ENCODE assay signal across 8 cellular contexts in the genomic region with DNA sequence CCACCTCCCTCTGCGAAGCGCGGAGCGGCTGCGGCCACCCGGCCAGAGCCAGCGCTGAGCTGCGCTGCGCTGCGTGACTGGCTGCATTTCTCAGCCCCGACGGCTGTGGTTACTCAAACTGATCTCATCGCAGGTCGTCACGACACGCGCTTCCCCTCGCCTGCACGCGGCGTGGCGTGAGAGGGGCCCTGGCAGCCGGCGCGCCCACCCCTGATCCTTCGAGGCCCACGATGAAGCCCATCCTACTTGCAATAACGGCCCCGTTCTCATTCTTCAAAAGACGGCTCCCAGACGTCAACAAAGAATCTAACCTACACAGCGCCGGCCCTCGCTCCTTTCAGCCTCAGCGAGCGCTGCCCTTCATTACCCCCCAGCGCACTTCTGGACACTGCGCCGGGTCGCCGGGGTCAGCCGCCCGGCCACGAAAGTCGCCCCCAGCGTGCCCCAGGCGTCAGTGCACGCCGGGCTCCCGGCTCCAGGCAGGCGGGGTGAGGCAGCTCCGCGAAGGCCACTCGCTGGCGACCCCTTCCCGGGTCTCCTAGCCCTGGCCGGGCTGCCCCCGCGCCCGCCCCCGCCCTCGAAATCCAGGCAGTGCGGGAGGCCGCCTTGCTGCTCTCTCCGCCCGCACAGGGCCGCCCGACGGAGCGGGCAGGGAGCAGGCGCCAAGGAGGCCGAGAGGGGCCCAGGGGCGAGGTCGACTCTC. TPM values are rescaled to one million over a fixed set of nuclear protein-coding genes. Genes with fewer than 3 reads are reported as not detected.
DNase-seq lines count a peak whose midpoint lies in the region; ATAC-seq and TF ChIP-seq lines count a peak whose summit lies in the region.

No MANE protein-coding gene starts in this region.

- H3K27ac ChIP-seq in adrenal gland, result peak overlapping the region; percentile 73 to 93 (median 88)
- H3K27ac ChIP-seq in iPS DF 6.9 (ENCODE audit: low read length), result no peak overlapping the region
- H3K27ac ChIP-seq in smooth muscle cell (ENCODE audit: low read depth), result peak overlapping the region; percentile 99

- no peaks in the 10 kb centered on the region for H4K20me1 ChIP-seq in smooth muscle cell (ENCODE audit: low read depth)

- H3K27me3 ChIP-seq in adrenal gland (no peaks in the 10 kb centered on the region), iPS DF 6.9 (ENCODE audit: control insufficient read depth, insufficient read depth, low read length) (peaks cover 20% of the 10 kb centered on the region; the same call in 1 of the 2 replicates), smooth muscle cell (ENCODE audit: low read depth) (no peaks in the 10 kb centered on the region)

- H3K4me1 ChIP-seq in adrenal gland (replicated peaks in 1 of 2) (peaks cover 0 to 11% of the 10 kb centered on the region in 2 donors), iPS DF 6.9 (ENCODE audit: control insufficient read depth, insufficient read depth, low read length) (peaks cover 1% of the 10 kb centered on the region; the same call in 1 of the 2 replicates), smooth muscle cell (ENCODE audit: low read depth) (peaks cover 19% of the 10 kb centered on the region)

- no peaks in the 10 kb centered on the region for H3K79me2 ChIP-seq in smooth muscle cell (ENCODE audit: low read depth)

- TF ChIP-seq CTCF in adrenal gland (IDR thresholded peaks at IDR 0.05), result peak in 2 of 6 experiments; percentile 5 to 6
- no peak for TF ChIP-seq CTCF in smooth muscle cell (IDR thresholded peaks at IDR 0.05; ENCODE audit: borderline replicate concordance, insufficient read depth, poor library complexity, severe bottlenecking)

- H3F3A ChIP-seq in smooth muscle cell (ENCODE audit: low read depth), result peaks cover 8% of the 10 kb centered on the region

- no peaks in the 10 kb centered on the region for H3K9me3 ChIP-seq in adrenal gland (replicated peaks in 1 of 3)
- no peaks in the 10 kb centered on the region for H3K9me3 ChIP-seq in iPS DF 6.9 (ENCODE audit: control insufficient read depth, insufficient read depth, low read length)
- H3K9me3 ChIP-seq in smooth muscle cell (replicated peaks; ENCODE audit: low read depth), result no peaks in the 10 kb centered on the region

- H3K9ac ChIP-seq in smooth muscle cell (ENCODE audit: low read depth), result peak overlapping the region; percentile 98

- no peaks in the 10 kb centered on the region for H3K36me3 ChIP-seq in adrenal gland (replicated peaks in 1 of 2)
- H3K36me3 ChIP-seq in iPS DF 6.9 (ENCODE audit: control insufficient read depth, insufficient read depth, low read length), result no peaks in the 10 kb centered on the region
- H3K36me3 ChIP-seq in smooth muscle cell (ENCODE audit: low read depth), result no peaks in the 10 kb centered on the region

- ATAC-seq in GM18511 (IDR thresholded peaks at IDR 0.05; ENCODE audit: unreplicated experiment) (peak; percentile 27), HG02759 (IDR thresholded peaks at IDR 0.05; ENCODE audit: unreplicated experiment) (peak; percentile 26)

- no peak for TF ChIP-seq POLR2A in adrenal gland (IDR thresholded peaks at IDR 0.05)

- intact Hi-C loops in adrenal gland (cut with DNase I), result no loop called here

- WGBS in adrenal gland, 4 donors, result 12 to 50% (median 20%) methylated on average over 17 to 74 of the region's 74 CpGs
- no CpG with 5 or more reads among the region's 74 CpGs for WGBS in iPS DF 6.9 (ENCODE audit: insufficient coverage, insufficient read length)
- 3% methylated on average over 64 of the region's 74 CpGs for WGBS in smooth muscle cell (ENCODE audit: low lambda C conversion rate)

- peak overlapping the region; percentile 89 for H3K4me2 ChIP-seq in smooth muscle cell

- no peak overlapping the region for H2AFZ ChIP-seq in smooth muscle cell (ENCODE audit: low read depth)

- peak overlapping the region in 3 of 4 donors; percentile 21 to 59 (median 44) for H3K4me3 ChIP-seq in adrenal gland
- H3K4me3 ChIP-seq in iPS DF 6.9 (ENCODE audit: low read length), result peak overlapping the region; percentile 13; the same call in 1 of the 2 replicates
- H3K4me3 ChIP-seq in smooth muscle cell, result peak overlapping the region; percentile 49

- DNase-seq in RPMI8226 (peak; percentile 8), adrenal gland (peak in 6 of 7 donors; percentile 18 to 36 (median 31)), iPS DF 6.9 (ENCODE audit: low read depth, low spot score) (no peak), smooth muscle cell (lab: John Stamatoyannopoulos, UW; ENCODE audit: unreplicated experiment) (peak; percentile 82), NCI-H187 treated with DMSO at 0.1 percent for 48 hours (lab: John Stamatoyannopoulos, UW) (no peak), AG08396 (ENCODE audit: low spot score) (no peak)

RNA-seq across cellular contexts. Expression of gene LEKR1, which starts 9.9 kb away (rescaled TPM):
- total RNA-seq in adrenal gland, result 1 to 10 TPM in 6 of 8 donors, under 1 TPM in 2; 0.28 to 2.3 (median 1.7) TPM
- 1 to 10 TPM in 1 of 3 donors, under 1 TPM in 2; 0.30 to 1.1 (median 0.71) TPM for polyA plus RNA-seq in adrenal gland
- 0.81 and 1.3 TPM in 2 replicates for total RNA-seq in smooth muscle cell
- 2.3 and 3.4 TPM in 2 replicates for polyA plus RNA-seq in smooth muscle cell

Comparison
In these comparisons a context has a peak if more than half of its experiments do, and no peak if none do; other contexts are left out.
1. DNase-seq: peak in RPMI8226 (single experiment), adrenal gland (6 of 7) and smooth muscle cell (single experiment); none in iPS DF 6.9 (single experiment), NCI-H187 treated with DMSO at 0.1 percent for 48 hours (single experiment) and AG08396 (single experiment).
2. Peak in every context shown above with its lines, with median percentiles within 50 percentile points of each other: H3K4me3 ChIP-seq.